ENCODE assay signal across 15 cellular contexts in genomic region chr4:81676552-81676951, GRCh38.
A peak's percentile ranks its signal among the peaks of the same experiment; 100 is the strongest.
DNase-seq lines count a peak whose midpoint lies in the region; ATAC-seq and TF ChIP-seq lines count a peak whose summit lies in the region.
"Had no signal": no experiment of that assay in that cellular context is flagged by ENCODE, and none has a peak within 500 bp of the region (broad histone marks: within the 10 kb centered on the region; RNA-seq: fewer than 3 reads in every experiment).

No MANE protein-coding gene starts in this region.

- no peak for TF ChIP-seq EP300 in Ishikawa (IDR thresholded peaks at IDR 0.05; ENCODE audit: borderline replicate concordance)

- DNase-seq in colonic mucosa (peak; percentile 48), left lung (no peak), stromal cell of bone marrow (ENCODE audit: low read depth) (peak; percentile 49), DMS153 treated with DMSO at 0.1 percent for 48 hours (lab: John Stamatoyannopoulos, UW; ENCODE audit: unreplicated experiment) (no peak), NCI-H2196 treated with DMSO at 0.1 percent for 48 hours (lab: John Stamatoyannopoulos, UW; ENCODE audit: unreplicated experiment) (no peak)
- DNase-seq: ACHN; BE2C; CD4-positive, alpha-beta memory T cell; GM23248; NCI-H146; NCI-H446; NCI-H748 treated with DMSO at 0.1 percent for 48 hours; PC-9 had no signal

- H3K27ac ChIP-seq in colonic mucosa (no peak overlapping the region), left lung (peak overlapping the region in 1 of 2 donors; percentile 45)
- H3K27ac ChIP-seq: GM23248, PC-9 had no signal

- peak; percentile 71 for ATAC-seq in left lung
- no peak for ATAC-seq in GM21515 (IDR thresholded peaks at IDR 0.05; ENCODE audit: unreplicated experiment)

- H3K4me1 ChIP-seq in colonic mucosa (no peaks in the 10 kb centered on the region), left lung (no peaks in the 10 kb centered on the region)
- H3K4me1 ChIP-seq: BE2C had no signal

- H3K36me3 ChIP-seq in colonic mucosa = no peaks in the 10 kb centered on the region
- no peaks in the 10 kb centered on the region for H3K36me3 ChIP-seq in left lung
- H3K36me3 ChIP-seq: BE2C had no signal

- no peak overlapping the region for H3K4me3 ChIP-seq in colonic mucosa
- H3K4me3 ChIP-seq in left lung = no peak overlapping the region
- H3K4me3 ChIP-seq: GM23248, PC-9 had no signal

- TF ChIP-seq CTCF in colonic mucosa (IDR thresholded peaks at IDR 0.05) (no peak), left lung (IDR thresholded peaks at IDR 0.05) (no peak)

- H3K9me3 ChIP-seq in colonic mucosa (no peaks in the 10 kb centered on the region), left lung (no peaks in the 10 kb centered on the region)
- H3K9me3 ChIP-seq: BE2C had no signal

- TF ChIP-seq RAD21 in Ishikawa (IDR thresholded peaks at IDR 0.05; ENCODE audit: low read depth) = no peak

- H3K27me3 ChIP-seq in colonic mucosa (no peaks in the 10 kb centered on the region), left lung (no peaks in the 10 kb centered on the region)
- H3K27me3 ChIP-seq: BE2C had no signal

- intact Hi-C loops in colonic mucosa (cut with DNase I) (no loop called here), left lung (cut with DNase I) (no loop called here)

- no peak overlapping the region for H3K9ac ChIP-seq in colonic mucosa (ENCODE audit: low read depth in 2 of 2, low read length in 2 of 2)
- H3K9ac ChIP-seq: GM23248 had no signal

TF ChIP-seq in Ishikawa, 13 proteins besides CTCF, POLR2A, EP300 and RAD21:
- TF ChIP-seq REST (IDR thresholded peaks at IDR 0.05; ENCODE audit: low read depth) (no peak), TEAD4 (IDR thresholded peaks at IDR 0.05) (0 out of 2 replicates have a peak, but pooled peaks have one; percentile 21), TCF12 (IDR thresholded peaks at IDR 0.05; ENCODE audit: low read depth) (no peak), ZBTB7A (IDR thresholded peaks at IDR 0.05; ENCODE audit: low read depth) (no peak), MAX (IDR thresholded peaks at IDR 0.05) (peak; percentile 11; the same call in 1 of the 2 replicates), EGR1 (IDR thresholded peaks at IDR 0.05) (no peak), CREB1 (IDR thresholded peaks at IDR 0.05; ENCODE audit: low read depth) (no peak), CEBPB (IDR thresholded peaks at IDR 0.05) (no peak), YY1 (IDR thresholded peaks at IDR 0.05; ENCODE audit: low read depth) (no peak), TAF1 (IDR thresholded peaks at IDR 0.05; ENCODE audit: low read depth) (no peak), USF1 (IDR thresholded peaks at IDR 0.05) (no peak), FOXM1 (IDR thresholded peaks at IDR 0.05; ENCODE audit: borderline replicate concordance, low read depth) (peak; percentile 38; the same call in 1 of the 2 replicates), NFIC (IDR thresholded peaks at IDR 0.05) (no peak)
TF ChIP-seq in Ishikawa: peak in this region for 3.

Comparison
In these comparisons a context has a peak if more than half of its experiments do, and no peak if none do; other contexts are left out.
1. DNase-seq: peak in colonic mucosa (single experiment) and stromal cell of bone marrow (single experiment); none in left lung (0 of 2), DMS153 treated with DMSO at 0.1 percent for 48 hours (single experiment) and NCI-H2196 treated with DMSO at 0.1 percent for 48 hours (single experiment).